Comparison of ENCODE assay signal across 23 cellular contexts in genomic region chr5:78419396-78419795, GRCh38. TPM values are rescaled to one million over a fixed set of nuclear protein-coding genes. Genes with fewer than 3 reads are reported as not detected.
DNase-seq lines count a peak whose midpoint lies in the region; ATAC-seq, FAIRE-seq and TF ChIP-seq lines count a peak whose summit lies in the region.
"Had no signal": no experiment of that assay in that cellular context is flagged by ENCODE, and none has a peak within 500 bp of the region (broad histone marks: within the 10 kb centered on the region; RNA-seq: fewer than 3 reads in every experiment).

No MANE protein-coding gene starts in this region.

- H3K36me3 Mint-ChIP-seq in astrocyte (ENCODE audit: low read depth, unreplicated experiment), result peaks cover 13% of the 10 kb centered on the region
- peaks cover 0 to 7% (median 4%) of the 10 kb centered on the region in 3 experiments; a peak in 4 of 7 replicates for H3K36me3 Mint-ChIP-seq in H9 (ENCODE audit: insufficient read depth in 1 of 3, low read depth in 3 of 3)

- H3K36me3 ChIP-seq in astrocyte (ENCODE audit: insufficient read depth, low read length), result peaks cover 10% of the 10 kb centered on the region

- peaks cover 6% of the 10 kb centered on the region for H3K4me1 Mint-ChIP-seq in astrocyte (ENCODE audit: low read depth, unreplicated experiment)
- H3K4me1 Mint-ChIP-seq in H9, result no peaks in the 10 kb centered on the region
- H3K4me1 Mint-ChIP-seq: CD8-positive, alpha-beta memory T cell had no signal

- H4K8ac ChIP-seq in H9 (replicated peaks; ENCODE audit: insufficient read length, low read depth, low read length), result no peak overlapping the region

- H3K27ac ChIP-seq in astrocyte (ENCODE audit: low read depth, low read length), result no peak overlapping the region
- no peak overlapping the region for H3K27ac ChIP-seq in H9 (ENCODE audit: insufficient read length, low read depth, low read length)
- H3K27ac ChIP-seq: GM23248 had no signal

- H2BK20ac ChIP-seq in H9 (ENCODE audit: low read depth, low read length, poor library complexity, severe bottlenecking), result no peak overlapping the region

- H3K79me1 ChIP-seq in H9 (ENCODE audit: insufficient read depth, low read depth, low read length, poor library complexity, severe bottlenecking), result peaks cover 3% of the 10 kb centered on the region

- no peak overlapping the region for H3K14ac ChIP-seq in H9 (ENCODE audit: insufficient read depth, low read length)

- no peak for TF ChIP-seq CTCF in astrocyte (IDR thresholded peaks at IDR 0.05; ENCODE audit: insufficient read depth, low read depth, low read length)
- TF ChIP-seq CTCF in H9 (conservative IDR thresholded peaks at IDR 0.05), result no peak

- no peak overlapping the region for H3T11ph ChIP-seq in H9 (ENCODE audit: low read length)

- peak; percentile 69 for ATAC-seq in GM18907 (IDR thresholded peaks at IDR 0.05; ENCODE audit: unreplicated experiment)
- ATAC-seq in HG02642 (IDR thresholded peaks at IDR 0.05; ENCODE audit: poor library complexity, unreplicated experiment), result peak; percentile 55
- ATAC-seq in GM21529 (IDR thresholded peaks at IDR 0.05; ENCODE audit: unreplicated experiment), result no peak
- ATAC-seq in GM18520 (IDR thresholded peaks at IDR 0.05; ENCODE audit: unreplicated experiment), result no peak
- ATAC-seq: HCT116, K562, T-cell had no signal

- DNase-seq in EH (ENCODE audit: low read depth) (peak; percentile 22), astrocyte (ENCODE audit: low read depth) (no peak), H9 (no peak), AG08395 (ENCODE audit: low spot score) (no peak)
- DNase-seq: 8988T; CD8-positive, alpha-beta memory T cell; DMS79 treated with DMSO at 0.1 percent for 48 hours; GM23248; MV-4-11; NCI-H1417 treated with DMSO at 0.1 percent for 48 hours; NCI-H1930; NCI-H526 treated with DMSO at 0.1 percent for 48 hours; NK-92 treated with Interleukin-12 subunit alpha and Interleukin-12 subunit beta, amount 100 ng/mL, for 24 hours; SHP77; SK-N-SH; T-cell had no signal

- no peak overlapping the region for H3K4me3 ChIP-seq in astrocyte (ENCODE audit: insufficient read depth, low read depth, low read length)
- H3K4me3 ChIP-seq: GM23248, K562 had no signal

- no CpG with 5 or more reads among the region's 3 CpGs for WGBS in H9 (ENCODE audit: extremely low coverage, insufficient read length, low lambda C conversion rate)

- H3K4ac ChIP-seq in H9 (ENCODE audit: low read depth, low read length), result no peak overlapping the region

- H2AK5ac ChIP-seq in H9 (ENCODE audit: insufficient read length, low read length), result no peak overlapping the region

- H3K9ac ChIP-seq in astrocyte (ENCODE audit: low read length), result no peak overlapping the region
- H3K9ac ChIP-seq in H9 (ENCODE audit: extremely low read depth, insufficient read length, low read length), result no peak overlapping the region
- H3K9ac ChIP-seq: GM23248, SK-N-SH had no signal

- peak; percentile 20 for FAIRE-seq in astrocyte (lab: Jason Lieb, UNC)
- FAIRE-seq: D721Med had no signal

- H3K4me3 Mint-ChIP-seq in astrocyte (ENCODE audit: unreplicated experiment) (no peak overlapping the region), H9 (no peak overlapping the region)
- H3K4me3 Mint-ChIP-seq: CD8-positive, alpha-beta memory T cell; T-cell had no signal

- H2BK15ac ChIP-seq in H9 (ENCODE audit: low read depth, low read length), result no peak overlapping the region

- H3K79me2 ChIP-seq in astrocyte (ENCODE audit: insufficient read depth, low read length), result no peaks in the 10 kb centered on the region
- no peaks in the 10 kb centered on the region; the same call in 1 of the 2 replicates for H3K79me2 ChIP-seq in H9 (ENCODE audit: insufficient read depth, low read length)

- H3K4me2 ChIP-seq in astrocyte (ENCODE audit: low read length), result no peak overlapping the region
- no peak overlapping the region for H3K4me2 ChIP-seq in H9 (ENCODE audit: insufficient read depth, insufficient read length, low read length)
- H3K4me2 ChIP-seq: SK-N-SH had no signal

- H4K20me1 ChIP-seq in astrocyte (ENCODE audit: insufficient read depth, low read length), result no peaks in the 10 kb centered on the region
- no peaks in the 10 kb centered on the region for H4K20me1 ChIP-seq in H9 (ENCODE audit: control insufficient read depth, insufficient read depth, insufficient read length)

- H3K4me1 ChIP-seq in astrocyte (ENCODE audit: insufficient read depth, low read length) (no peaks in the 10 kb centered on the region), H9 (ENCODE audit: insufficient read depth, low read length) (no peaks in the 10 kb centered on the region)

- H3K9me3 ChIP-seq in astrocyte (ENCODE audit: insufficient read depth, low read depth, low read length), result no peaks in the 10 kb centered on the region
- no peaks in the 10 kb centered on the region for H3K9me3 ChIP-seq in H9 (ENCODE audit: control insufficient read depth, low read depth, low read length)
- H3K9me3 ChIP-seq: SK-N-SH had no signal

- no peaks in the 10 kb centered on the region for H3K9me3 Mint-ChIP-seq in astrocyte (ENCODE audit: unreplicated experiment)
- no peaks in the 10 kb centered on the region for H3K9me3 Mint-ChIP-seq in H9
- H3K9me3 Mint-ChIP-seq: CD8-positive, alpha-beta memory T cell; T-cell had no signal

- no peaks in the 10 kb centered on the region for H3K23me2 ChIP-seq in H9 (ENCODE audit: insufficient read length, low read depth, low read length, poor library complexity, severe bottlenecking)

- no peaks in the 10 kb centered on the region for H3K27me3 Mint-ChIP-seq in astrocyte (ENCODE audit: low read depth, unreplicated experiment)
- no peaks in the 10 kb centered on the region for H3K27me3 Mint-ChIP-seq in H9 (ENCODE audit: low read depth)
- H3K27me3 Mint-ChIP-seq: CD8-positive, alpha-beta memory T cell; T-cell had no signal

- H3K18ac ChIP-seq in H9 (ENCODE audit: insufficient read length, low read depth, low read length), result no peak overlapping the region

- no peak overlapping the region for H4K5ac ChIP-seq in H9 (ENCODE audit: insufficient read length, low read depth, low read length)

- H2BK120ac ChIP-seq in H9 (ENCODE audit: low read depth, low read length, poor library complexity, severe bottlenecking), result no peak overlapping the region

- H2BK5ac ChIP-seq in H9 (ENCODE audit: insufficient read length, low read length), result no peak overlapping the region

- no peak overlapping the region for H3K56ac ChIP-seq in H9 (ENCODE audit: insufficient read length, low read depth, low read length)

- H2AFZ ChIP-seq in astrocyte (ENCODE audit: low read depth, low read length) (no peak overlapping the region), H9 (ENCODE audit: low read length) (no peak overlapping the region)
- H2AFZ ChIP-seq: GM23248 had no signal

- H3K27me3 ChIP-seq in astrocyte (ENCODE audit: insufficient read depth, low read length), result no peaks in the 10 kb centered on the region
- no peaks in the 10 kb centered on the region for H3K27me3 ChIP-seq in H9 (ENCODE audit: insufficient read depth, low read length)

- H2BK12ac ChIP-seq in H9 (ENCODE audit: insufficient read length, low read depth, low read length), result no peak overlapping the region

- no peak overlapping the region for H3K23ac ChIP-seq in H9 (ENCODE audit: insufficient read length, low read depth, low read length)

- H4K91ac ChIP-seq in H9 (ENCODE audit: insufficient read length, low read depth, low read length), result no peak overlapping the region

- H3K27ac Mint-ChIP-seq in astrocyte (ENCODE audit: unreplicated experiment) (no peak overlapping the region), H9 (no peak overlapping the region)
- H3K27ac Mint-ChIP-seq: CD8-positive, alpha-beta memory T cell; T-cell had no signal

RNA-seq across cellular contexts. Expression of gene SCAMP1, which starts 59.0 kb away (rescaled TPM):
- total RNA-seq in astrocyte, result 52.6 and 59.1 TPM in 2 replicates
- total RNA-seq in H9 (2021), result 33.2 and 36.0 TPM in 2 replicates

Comparison
In these comparisons a context has a peak if more than half of its experiments do, and no peak if none do; other contexts are left out.
1. ATAC-seq: peak in GM18907 (single experiment) and HG02642 (single experiment); none in GM21529 (single experiment) and GM18520 (single experiment).